In genomic region chr11:108226036-108226435, GRCh38 we compare ENCODE assay signal across 16 cellular contexts. TPM values are rescaled to one million over a fixed set of nuclear protein-coding genes. Genes with fewer than 3 reads are reported as not detected.
DNase-seq lines count a peak whose midpoint lies in the region; ATAC-seq and TF ChIP-seq lines count a peak whose summit lies in the region.
"Had no signal": no experiment of that assay in that cellular context is flagged by ENCODE, and none has a peak within 500 bp of the region (broad histone marks: within the 10 kb centered on the region; RNA-seq: fewer than 3 reads in every experiment).

No MANE protein-coding gene starts in this region.

- peaks cover 20% of the 10 kb centered on the region for H3K36me3 Mint-ChIP-seq in T-helper 1 cell treated with Interleukin-12 subunit alpha and Interleukin-12 subunit beta and Interleukin-4 antibody, amounts not matched to agents 30 μg/mL and 1 μg/mL, for 36 hours (ENCODE audit: low read depth)
- H3K36me3 Mint-ChIP-seq in CD8-positive, alpha-beta memory T cell = peaks cover 9 to 70% (median 15%) of the 10 kb centered on the region in 3 donors
- peaks cover 22% of the 10 kb centered on the region for H3K36me3 Mint-ChIP-seq in activated T-helper 1 cell treated with anti-CD3 and anti-CD28 coated beads, Interleukin-12 subunit alpha, Interleukin-12 subunit beta, Interleukin-2, Interleukin-4 antibody, amounts not matched to agents 30 ng/mL and 10 ng/mL and 1 ng/mL, durations not matched to agents 14 hours and 24 hours and 36 hours (ENCODE audit: low read depth)
- H3K36me3 Mint-ChIP-seq in naive thymus-derived CD4-positive, alpha-beta T cell = peaks cover 4 to 54% (median 33%) of the 10 kb centered on the region in 5 donors

- no peaks in the 10 kb centered on the region for H3K27me3 ChIP-seq in CD8-positive, alpha-beta memory T cell (ENCODE audit: insufficient read depth, low read length, poor library complexity, severe bottlenecking)
- H3K27me3 ChIP-seq in naive thymus-derived CD4-positive, alpha-beta T cell (ENCODE audit: control insufficient read depth in 2 of 2, insufficient read depth in 2 of 2, low read length in 2 of 2) = no peaks in the 10 kb centered on the region
- H3K27me3 ChIP-seq in sigmoid colon = no peaks in the 10 kb centered on the region

- H3K4me1 Mint-ChIP-seq in T-helper 1 cell treated with Interleukin-12 subunit alpha and Interleukin-12 subunit beta and Interleukin-4 antibody, amounts not matched to agents 30 μg/mL and 1 μg/mL, for 36 hours (ENCODE audit: low read depth) = peaks cover 27% of the 10 kb centered on the region
- H3K4me1 Mint-ChIP-seq in CD8-positive, alpha-beta memory T cell = peaks cover 42 to 65% (median 64%) of the 10 kb centered on the region in 3 donors
- peaks cover 11% of the 10 kb centered on the region for H3K4me1 Mint-ChIP-seq in activated T-helper 1 cell treated with anti-CD3 and anti-CD28 coated beads, Interleukin-12 subunit alpha, Interleukin-12 subunit beta, Interleukin-2, Interleukin-4 antibody, amounts not matched to agents 30 ng/mL and 10 ng/mL and 1 ng/mL, durations not matched to agents 14 hours and 24 hours and 36 hours (ENCODE audit: low read depth)
- H3K4me1 Mint-ChIP-seq in naive thymus-derived CD4-positive, alpha-beta T cell = peaks cover 18 to 42% (median 34%) of the 10 kb centered on the region in 7 donors

- peak overlapping the region; percentile 80 for H3K4me3 Mint-ChIP-seq in T-helper 1 cell treated with Interleukin-12 subunit alpha and Interleukin-12 subunit beta and Interleukin-4 antibody, amounts not matched to agents 30 μg/mL and 1 μg/mL, for 36 hours
- no peak overlapping the region for H3K4me3 Mint-ChIP-seq in CD8-positive, alpha-beta memory T cell
- peak overlapping the region; percentile 79 for H3K4me3 Mint-ChIP-seq in activated T-helper 1 cell treated with anti-CD3 and anti-CD28 coated beads, Interleukin-12 subunit alpha, Interleukin-12 subunit beta, Interleukin-2, Interleukin-4 antibody, amounts not matched to agents 30 ng/mL and 10 ng/mL and 1 ng/mL, durations not matched to agents 14 hours and 24 hours and 36 hours
- H3K4me3 Mint-ChIP-seq in naive thymus-derived CD4-positive, alpha-beta T cell = peak overlapping the region in 2 of 10 donors; percentile 84 to 98
- H3K4me3 Mint-ChIP-seq: activated naive CD8-positive, alpha-beta T cell treated with anti-CD3 and anti-CD28 coated beads, Interleukin-2, amount 10 ng/mL, durations not matched to agents 7 days and 5 days; type B pancreatic cell had no signal

- H3K27ac ChIP-seq in CD8-positive, alpha-beta memory T cell (ENCODE audit: low read depth, low read length) = peak overlapping the region; percentile 14
- H3K27ac ChIP-seq in naive thymus-derived CD4-positive, alpha-beta T cell (ENCODE audit: low read depth, low read length) = peak overlapping the region; percentile 98
- peak overlapping the region in 2 of 4 donors; percentile 90 to 95 for H3K27ac ChIP-seq in sigmoid colon
- H3K27ac ChIP-seq: 22Rv1 had no signal

- H3K27me3 Mint-ChIP-seq in T-helper 1 cell treated with Interleukin-12 subunit alpha and Interleukin-12 subunit beta and Interleukin-4 antibody, amounts not matched to agents 30 μg/mL and 1 μg/mL, for 36 hours (ENCODE audit: low read depth) = no peaks in the 10 kb centered on the region
- H3K27me3 Mint-ChIP-seq in CD8-positive, alpha-beta memory T cell = no peaks in the 10 kb centered on the region
- H3K27me3 Mint-ChIP-seq in activated T-helper 1 cell treated with anti-CD3 and anti-CD28 coated beads, Interleukin-12 subunit alpha, Interleukin-12 subunit beta, Interleukin-2, Interleukin-4 antibody, amounts not matched to agents 30 ng/mL and 10 ng/mL and 1 ng/mL, durations not matched to agents 14 hours and 24 hours and 36 hours (ENCODE audit: insufficient read depth) = no peaks in the 10 kb centered on the region
- H3K27me3 Mint-ChIP-seq in naive thymus-derived CD4-positive, alpha-beta T cell = no peaks in the 10 kb centered on the region
- H3K27me3 Mint-ChIP-seq: activated naive CD8-positive, alpha-beta T cell treated with anti-CD3 and anti-CD28 coated beads, Interleukin-2, amount 10 ng/mL, durations not matched to agents 7 days and 5 days; type B pancreatic cell had no signal

- CTCF ChIA-PET in CD8-positive, alpha-beta memory T cell (lab: Charles Lee) = interaction anchor here (0.8 to 7.3 kb wide), 2 partner anchors 11 to 30 kb away, joined by 3 to 160 read pairs; no protein-coding TSS in a partner anchor
- CTCF ChIA-PET in naive thymus-derived CD4-positive, alpha-beta T cell (lab: Charles Lee) = interaction anchor here (1.0 to 9.5 kb wide), 2 partner anchors 8 to 12 kb away, joined by 3 to 104 read pairs; no protein-coding TSS in a partner anchor

- DNase-seq in T-helper 1 cell (no peak), sigmoid colon (no peak), sciatic nerve (ENCODE audit: low spot score) (no peak)
- peak in 1 of 5 donors; percentile 48 for DNase-seq in CD8-positive, alpha-beta memory T cell
- no peak for DNase-seq in activated T-helper 1 cell treated with anti-CD3 and anti-CD28 coated beads, Interleukin-12 subunit alpha, Interleukin-12 subunit beta, Interleukin-2, Interleukin-4 antibody, amounts not matched to agents 30 ng/mL and 10 ng/mL and 1 ng/mL, durations not matched to agents 14 hours and 24 hours and 36 hours (ENCODE audit: low spot score)
- DNase-seq in naive thymus-derived CD4-positive, alpha-beta T cell = peak in 5 of 9 donors; percentile 21 to 38 (median 35)
- DNase-seq: DMS79 treated with DMSO at 0.1 percent for 48 hours, midbrain, NCI-H2107, NCI-H526 treated with DMSO at 0.1 percent for 48 hours, SK-N-SH had no signal

- no peak for TF ChIP-seq CTCF in sigmoid colon (IDR thresholded peaks at IDR 0.05)

- POLR2A ChIA-PET in CD8-positive, alpha-beta memory T cell (lab: Charles Lee) = interaction anchor here (5.6 kb wide), 1 partner anchor 13 kb away, joined by 163 read pairs; no protein-coding TSS in a partner anchor
- POLR2A ChIA-PET in naive thymus-derived CD4-positive, alpha-beta T cell (lab: Charles Lee) = interaction anchor here (0.7 to 9.0 kb wide), 7 partner anchors 11 to 72 kb away, joined by 3 to 779 read pairs (median 4); no protein-coding TSS in a partner anchor

- peaks cover 29% of the 10 kb centered on the region for H3K4me1 ChIP-seq in CD8-positive, alpha-beta memory T cell (ENCODE audit: insufficient read depth, low read length)
- H3K4me1 ChIP-seq in naive thymus-derived CD4-positive, alpha-beta T cell (ENCODE audit: control insufficient read depth in 2 of 2, insufficient read depth in 2 of 2, low read length in 2 of 2) = peaks cover 20 to 39% of the 10 kb centered on the region in 2 donors
- peaks cover 0 to 31% (median 24%) of the 10 kb centered on the region in 4 donors for H3K4me1 ChIP-seq in sigmoid colon

- H3K9me3 ChIP-seq in CD8-positive, alpha-beta memory T cell (ENCODE audit: low read length) = no peaks in the 10 kb centered on the region
- H3K9me3 ChIP-seq in naive thymus-derived CD4-positive, alpha-beta T cell (ENCODE audit: control insufficient read depth in 2 of 3, low read length in 3 of 3) = no peaks in the 10 kb centered on the region
- H3K9me3 ChIP-seq in sigmoid colon = no peaks in the 10 kb centered on the region
- H3K9me3 ChIP-seq: SK-N-SH had no signal

- no peaks in the 10 kb centered on the region for H3K9me3 Mint-ChIP-seq in T-helper 1 cell treated with Interleukin-12 subunit alpha and Interleukin-12 subunit beta and Interleukin-4 antibody, amounts not matched to agents 30 μg/mL and 1 μg/mL, for 36 hours
- no peaks in the 10 kb centered on the region for H3K9me3 Mint-ChIP-seq in CD8-positive, alpha-beta memory T cell
- no peaks in the 10 kb centered on the region for H3K9me3 Mint-ChIP-seq in activated T-helper 1 cell treated with anti-CD3 and anti-CD28 coated beads, Interleukin-12 subunit alpha, Interleukin-12 subunit beta, Interleukin-2, Interleukin-4 antibody, amounts not matched to agents 30 ng/mL and 10 ng/mL and 1 ng/mL, durations not matched to agents 14 hours and 24 hours and 36 hours
- no peaks in the 10 kb centered on the region for H3K9me3 Mint-ChIP-seq in naive thymus-derived CD4-positive, alpha-beta T cell
- H3K9me3 Mint-ChIP-seq: activated naive CD8-positive, alpha-beta T cell treated with anti-CD3 and anti-CD28 coated beads, Interleukin-2, amount 10 ng/mL, durations not matched to agents 7 days and 5 days; type B pancreatic cell had no signal

- no peak for TF ChIP-seq EP300 in sigmoid colon (IDR thresholded peaks at IDR 0.05)

- ATAC-seq in naive thymus-derived CD4-positive, alpha-beta T cell = no peak
- ATAC-seq in GM19328 (IDR thresholded peaks at IDR 0.05; ENCODE audit: unreplicated experiment) (no peak), sciatic nerve (no peak)

- no peak for TF ChIP-seq POLR2A in sigmoid colon (IDR thresholded peaks at IDR 0.05)

- intact Hi-C loops in activated T-helper 1 cell treated with anti-CD3 and anti-CD28 coated beads, Interleukin-12 subunit alpha, Interleukin-12 subunit beta, Interleukin-2, Interleukin-4 antibody, amounts not matched to agents 30 ng/mL and 10 ng/mL and 1 ng/mL, durations not matched to agents 14 hours and 24 hours and 36 hours (cut with micrococcal nuclease) = loop anchor here (10.0 kb wide), 1 partner anchor 661 kb away; the partner anchor contains the start of gene ALKBH8
- intact Hi-C loops in naive thymus-derived CD4-positive, alpha-beta T cell (cut with micrococcal nuclease) = loop anchor here in 1 of 2 donors (10.0 kb wide), 2 partner anchors 371 to 661 kb away; partner anchors contain the start of genes ALKBH8 and SLC35F2
- intact Hi-C loops in sigmoid colon (cut with DNase I) = no loop called here
- intact Hi-C loops in sciatic nerve (cut with DNase I) = no loop called here

- peak overlapping the region; percentile 84 for H3K27ac Mint-ChIP-seq in T-helper 1 cell treated with Interleukin-12 subunit alpha and Interleukin-12 subunit beta and Interleukin-4 antibody, amounts not matched to agents 30 μg/mL and 1 μg/mL, for 36 hours
- H3K27ac Mint-ChIP-seq in CD8-positive, alpha-beta memory T cell = peak overlapping the region in 4 of 8 donors; percentile 89 to 99 (median 92)
- H3K27ac Mint-ChIP-seq in activated T-helper 1 cell treated with anti-CD3 and anti-CD28 coated beads, Interleukin-12 subunit alpha, Interleukin-12 subunit beta, Interleukin-2, Interleukin-4 antibody, amounts not matched to agents 30 ng/mL and 10 ng/mL and 1 ng/mL, durations not matched to agents 14 hours and 24 hours and 36 hours = peak overlapping the region; percentile 87
- peak overlapping the region in 2 of 9 donors; percentile 86 to 95 for H3K27ac Mint-ChIP-seq in naive thymus-derived CD4-positive, alpha-beta T cell
- H3K27ac Mint-ChIP-seq: activated naive CD8-positive, alpha-beta T cell treated with anti-CD3 and anti-CD28 coated beads, Interleukin-2, amount 10 ng/mL, durations not matched to agents 7 days and 5 days; type B pancreatic cell had no signal

- peaks cover 18% of the 10 kb centered on the region for H3K36me3 ChIP-seq in CD8-positive, alpha-beta memory T cell (ENCODE audit: insufficient read depth, low read length)
- peaks cover 0 to 17% (median 14%) of the 10 kb centered on the region in 3 experiments for H3K36me3 ChIP-seq in naive thymus-derived CD4-positive, alpha-beta T cell (ENCODE audit: control insufficient read depth in 2 of 3, insufficient read depth in 3 of 3, low read length in 3 of 3)
- H3K36me3 ChIP-seq in sigmoid colon = peaks cover 10 to 37% (median 18%) of the 10 kb centered on the region in 4 donors

- WGBS in sigmoid colon, 2 donors = 79 to 96% methylated on average over 2 of the region's 2 CpGs

- peak overlapping the region; percentile 92 for H3K4me3 ChIP-seq in CD8-positive, alpha-beta memory T cell (ENCODE audit: low read length)
- peak overlapping the region; percentile 65 for H3K4me3 ChIP-seq in naive thymus-derived CD4-positive, alpha-beta T cell (ENCODE audit: low read length)
- H3K4me3 ChIP-seq in sigmoid colon = no peak overlapping the region

RNA-seq across cellular contexts. Expression of gene ATM, which starts 3.2 kb away (rescaled TPM):
- total RNA-seq in CD8-positive, alpha-beta memory T cell = 10 to 100 TPM; 76.0 to 77.1 TPM
- polyA plus RNA-seq in CD8-positive, alpha-beta memory T cell = 87.1 TPM
- total RNA-seq in activated T-helper 1 cell treated with anti-CD3 and anti-CD28 coated beads, Interleukin-12 subunit alpha, Interleukin-12 subunit beta, Interleukin-2, Interleukin-4 antibody, amounts not matched to agents 30 ng/mL and 10 ng/mL and 1 ng/mL, durations not matched to agents 14 hours and 24 hours and 36 hours = 37.3 and 39.7 TPM in 2 replicates
- 100 to 1,000 TPM; 183 to 879 (median 440) TPM for total RNA-seq in naive thymus-derived CD4-positive, alpha-beta T cell
- 100 to 1,000 TPM in 1 of 2 donors, 10 to 100 TPM in 1; 84.7 to 161 TPM for polyA plus RNA-seq in naive thymus-derived CD4-positive, alpha-beta T cell
- 10 to 100 TPM; 52.7 to 88.8 (median 71.8) TPM for total RNA-seq in sigmoid colon
- polyA plus RNA-seq in sigmoid colon = 10 to 100 TPM in 1 of 3 donors, 1 to 10 TPM in 2; 3.0 to 35.7 (median 3.5) TPM
- 140 TPM for total RNA-seq in sciatic nerve

RNA-seq across cellular contexts. Expression of gene NPAT, which starts 3.6 kb away (rescaled TPM):
- 10 to 100 TPM; 38.9 to 39.7 TPM for total RNA-seq in CD8-positive, alpha-beta memory T cell
- polyA plus RNA-seq in CD8-positive, alpha-beta memory T cell = 39.6 TPM
- total RNA-seq in activated T-helper 1 cell treated with anti-CD3 and anti-CD28 coated beads, Interleukin-12 subunit alpha, Interleukin-12 subunit beta, Interleukin-2, Interleukin-4 antibody, amounts not matched to agents 30 ng/mL and 10 ng/mL and 1 ng/mL, durations not matched to agents 14 hours and 24 hours and 36 hours = 28.2 and 34.3 TPM in 2 replicates
- 10 to 100 TPM; 38.4 to 89.2 (median 45.9) TPM for total RNA-seq in naive thymus-derived CD4-positive, alpha-beta T cell
- polyA plus RNA-seq in naive thymus-derived CD4-positive, alpha-beta T cell = 10 to 100 TPM; 45.6 to 67.0 TPM
- total RNA-seq in sigmoid colon (10 to 100 TPM; 12.1 to 15.7 (median 13.4) TPM), sciatic nerve (18.1 TPM)
- 1 to 10 TPM; 1.6 to 4.8 (median 1.8) TPM for polyA plus RNA-seq in sigmoid colon

Comparison
In these comparisons a context has a peak if more than half of its experiments do, and no peak if none do; other contexts are left out.
1. H3K4me3 Mint-ChIP-seq: peak in T-helper 1 cell treated with Interleukin-12 subunit alpha and Interleukin-12 subunit beta and Interleukin-4 antibody, amounts not matched to agents 30 μg/mL and 1 μg/mL, for 36 hours (single experiment) and activated T-helper 1 cell treated with anti-CD3 and anti-CD28 coated beads, Interleukin-12 subunit alpha, Interleukin-12 subunit beta, Interleukin-2, Interleukin-4 antibody, amounts not matched to agents 30 ng/mL and 10 ng/mL and 1 ng/mL, durations not matched to agents 14 hours and 24 hours and 36 hours (single experiment); none in CD8-positive, alpha-beta memory T cell (0 of 7).
2. DNase-seq: peak in naive thymus-derived CD4-positive, alpha-beta T cell (5 of 9); none in T-helper 1 cell (0 of 5), activated T-helper 1 cell treated with anti-CD3 and anti-CD28 coated beads, Interleukin-12 subunit alpha, Interleukin-12 subunit beta, Interleukin-2, Interleukin-4 antibody, amounts not matched to agents 30 ng/mL and 10 ng/mL and 1 ng/mL, durations not matched to agents 14 hours and 24 hours and 36 hours (single experiment), sigmoid colon (single experiment) and sciatic nerve (single experiment).
3. H3K4me3 ChIP-seq: peak in CD8-positive, alpha-beta memory T cell (single experiment) and naive thymus-derived CD4-positive, alpha-beta T cell (single experiment); none in sigmoid colon (0 of 4).